In genomic region chr17:59837362-59838195, GRCh38 we compare ENCODE assay signal across 8 cellular contexts. TPM values are rescaled to one million over a fixed set of nuclear protein-coding genes. Genes with fewer than 3 reads are reported as not detected.
DNase-seq lines count a peak whose midpoint lies in the region; ATAC-seq, FAIRE-seq and TF ChIP-seq lines count a peak whose summit lies in the region.

No MANE protein-coding gene starts in this region.

- peaks cover 58% of the 10 kb centered on the region for H3K36me3 Mint-ChIP-seq in T-helper 2 cell treated with Interferon-gamma antibody and Interleukin-4, amounts not matched to agents 5 μg/mL and 100 μg/mL, for 36 hours (ENCODE audit: low read depth)

- H2AFZ ChIP-seq in keratinocyte (ENCODE audit: control insufficient read depth, low read length) = no peak overlapping the region

- peaks cover 3 to 25% of the 10 kb centered on the region in 2 experiments for H3K36me3 ChIP-seq in keratinocyte (ENCODE audit: control insufficient read depth in 2 of 2, extremely low read depth in 1 of 2, insufficient read depth in 2 of 2, low read length in 2 of 2)

- peak; percentile 100 for DNase-seq in A172 (ENCODE audit: low spot score)
- no peak for DNase-seq in GM12891 (ENCODE audit: insufficient read length, low spot score)
- DNase-seq in NB4 (ENCODE audit: low read depth) = peak; percentile 98
- peak; percentile 83 for DNase-seq in T-helper 2 cell treated with Interferon-gamma antibody and Interleukin-4, amounts not matched to agents 5 μg/mL and 100 μg/mL, for 36 hours (ENCODE audit: low spot score)
- DNase-seq in cerebellar cortex (ENCODE audit: low spot score) = peak; percentile 95
- DNase-seq in keratinocyte (ENCODE audit: low read depth, low spot score) = peak; percentile 98
- DNase-seq in stimulated activated CD4-positive, alpha-beta T cell treated with anti-CD3 and anti-CD28 coated beads, Interleukin-4, amount 100 ng/mL, for 24 hours = peak; percentile 81

- peak; percentile 100 for TF ChIP-seq POLR2A in GM12891 (IDR thresholded peaks at IDR 0.05; ENCODE audit: low read depth, low read length)
- TF ChIP-seq POLR2A in NB4 (IDR thresholded peaks at IDR 0.05; ENCODE audit: extremely low read depth, insufficient read length) = peak; percentile 94

- peak; percentile 84 for ATAC-seq in HG02642 (IDR thresholded peaks at IDR 0.05; ENCODE audit: poor library complexity, unreplicated experiment)

- H3K27ac Mint-ChIP-seq in T-helper 2 cell treated with Interferon-gamma antibody and Interleukin-4, amounts not matched to agents 5 μg/mL and 100 μg/mL, for 36 hours = peak overlapping the region; percentile 99

- H3K4me3 ChIP-seq in NB4 (ENCODE audit: low read depth, low read length) (peak overlapping the region; percentile 94), keratinocyte (ENCODE audit: control insufficient read depth in 2 of 3, extremely low read depth in 1 of 3, insufficient read depth in 2 of 3, low read depth in 1 of 3, low read length in 3 of 3) (peak overlapping the region; percentile 53 to 98 (median 82))

- H3K9me1 ChIP-seq in keratinocyte (ENCODE audit: control insufficient read depth, extremely low read depth, insufficient read depth, low read length) = no peaks in the 10 kb centered on the region

- H3K9me3 Mint-ChIP-seq in T-helper 2 cell treated with Interferon-gamma antibody and Interleukin-4, amounts not matched to agents 5 μg/mL and 100 μg/mL, for 36 hours = no peaks in the 10 kb centered on the region

- H3K4me2 ChIP-seq in keratinocyte (ENCODE audit: control insufficient read depth, extremely low read depth, insufficient read depth, low read depth, low read length) = peak overlapping the region; percentile 85

- peaks cover 13% of the 10 kb centered on the region for H3K4me1 ChIP-seq in keratinocyte (ENCODE audit: control insufficient read depth, extremely low read depth, insufficient read depth, low read length)

- H3K27me3 Mint-ChIP-seq in T-helper 2 cell treated with Interferon-gamma antibody and Interleukin-4, amounts not matched to agents 5 μg/mL and 100 μg/mL, for 36 hours (ENCODE audit: low read depth) = peaks cover 7% of the 10 kb centered on the region

- H3K9ac ChIP-seq in keratinocyte (ENCODE audit: control insufficient read depth, extremely low read depth, insufficient read depth, low read length) = peak overlapping the region; percentile 98

- peak overlapping the region; percentile 99 for H3K4me3 Mint-ChIP-seq in T-helper 2 cell treated with Interferon-gamma antibody and Interleukin-4, amounts not matched to agents 5 μg/mL and 100 μg/mL, for 36 hours

- peaks cover 34% of the 10 kb centered on the region for H3K79me2 ChIP-seq in keratinocyte (ENCODE audit: control insufficient read depth, insufficient read depth, low read length)

- H3K27me3 ChIP-seq in keratinocyte (ENCODE audit: control insufficient read depth, extremely low read depth, insufficient read depth, low read length) = no peaks in the 10 kb centered on the region

- peaks cover 15% of the 10 kb centered on the region for H4K20me1 ChIP-seq in keratinocyte (ENCODE audit: control insufficient read depth, extremely low read depth, insufficient read depth, low read length)

- dilution Hi-C loops in keratinocyte (cut with MboI; ENCODE audit: extremely low pct_ligation_motif_present, low sequenced_read_pairs) = no loop called here

- TF ChIP-seq CTCF in NB4 (IDR thresholded peaks at IDR 0.05; ENCODE audit: low read depth, low read length) (no peak), keratinocyte (optimal IDR thresholded peaks at IDR 0.05 in 1 of 3, IDR thresholded peaks at IDR 0.05 in 1 of 3, conservative IDR thresholded peaks at IDR 0.05 in 1 of 3; ENCODE audit: extremely low read depth in 1 of 3, insufficient read depth in 2 of 3, low read length in 3 of 3) (no peak)

- H3K27ac ChIP-seq in keratinocyte (ENCODE audit: control insufficient read depth, insufficient read depth, low read length) = peak overlapping the region; percentile 96

- H3K4me1 Mint-ChIP-seq in T-helper 2 cell treated with Interferon-gamma antibody and Interleukin-4, amounts not matched to agents 5 μg/mL and 100 μg/mL, for 36 hours (ENCODE audit: low read depth) = peaks cover 30% of the 10 kb centered on the region

- FAIRE-seq in GM12891 (lab: Jason Lieb, UNC) (no peak), keratinocyte (lab: Jason Lieb, UNC) (no peak)

- no peaks in the 10 kb centered on the region for H3K9me3 ChIP-seq in keratinocyte (ENCODE audit: control insufficient read depth, low read depth, low read length)

TF ChIP-seq in GM12891, 5 proteins besides CTCF, POLR2A, EP300 and RAD21:
- TF ChIP-seq SPI1 (IDR thresholded peaks at IDR 0.05; ENCODE audit: low read depth, low read length) (no peak; the same call in 1 of the 2 replicates), POLR2AphosphoS5 (IDR thresholded peaks at IDR 0.05; ENCODE audit: low read depth, low read length) (peak; percentile 99), PAX5 (IDR thresholded peaks at IDR 0.05; ENCODE audit: insufficient read depth, low read length, severe bottlenecking) (no peak), TAF1 (IDR thresholded peaks at IDR 0.05; ENCODE audit: low read depth, low read length) (peak; percentile 97), POU2F2 (IDR thresholded peaks at IDR 0.05; ENCODE audit: low read depth, low read length) (peak; percentile 79)

RNA-seq across cellular contexts. Expression of gene TUBD1, which starts 55.2 kb away (rescaled TPM):
- 9.9 and 19.2 TPM in 2 replicates for total RNA-seq in A172 (2014; rRNA removed; shearing (Covaris generic))
- 2.2 TPM for polyA plus RNA-seq in GM12891 (2012; ENCODE audit: low read depth, missing spikeins)
- polyA plus RNA-seq in keratinocyte = 5.5 to 7.6 TPM (median 5.9 TPM) in 3 replicates
- polyA plus RNA-seq in keratinocyte (2011; ENCODE audit: low read depth) = 9.3 TPM
- 2.8 and 4.9 TPM in 2 replicates for polyA plus RNA-seq in keratinocyte (2011; cell fraction: cytosol; rRNA removed)
- polyA plus RNA-seq in keratinocyte (2011; cell fraction: nucleus; rRNA removed) = 6.8 and 7.0 TPM in 2 replicates
- 4.0 and 6.2 TPM in 2 replicates for polyA plus RNA-seq in keratinocyte (2012; ENCODE audit: low replicate concordance)
- polyA minus RNA-seq in keratinocyte = 1.8 to 9.1 TPM (median 4.0 TPM) in 3 replicates
- polyA minus RNA-seq in keratinocyte (2011; cell fraction: cytosol; rRNA and poly(A)+ RNA removed) = 7.3 TPM
- 3.3 and 11.1 TPM in 2 replicates for polyA minus RNA-seq in keratinocyte (2011; cell fraction: nucleus; rRNA and poly(A)+ RNA removed)

RNA-seq across cellular contexts. Expression of gene RPS6KB1, which starts 55.3 kb away (rescaled TPM):
- total RNA-seq in A172 (2014; rRNA removed; shearing (Covaris generic)) = 29.1 and 32.7 TPM in 2 replicates
- 10.6 TPM for polyA plus RNA-seq in GM12891 (2012; ENCODE audit: low read depth, missing spikeins)
- 13.4 to 19.7 TPM (median 14.2 TPM) in 3 replicates for polyA plus RNA-seq in keratinocyte
- 24.1 TPM for polyA plus RNA-seq in keratinocyte (2011; ENCODE audit: low read depth)
- 9.6 and 14.9 TPM in 2 replicates for polyA plus RNA-seq in keratinocyte (2011; cell fraction: cytosol; rRNA removed)
- polyA plus RNA-seq in keratinocyte (2011; cell fraction: nucleus; rRNA removed) = 15.8 and 19.6 TPM in 2 replicates
- 12.1 and 17.1 TPM in 2 replicates for polyA plus RNA-seq in keratinocyte (2012; ENCODE audit: low replicate concordance)
- polyA minus RNA-seq in keratinocyte = 5.8 to 21.7 TPM (median 6.7 TPM) in 3 replicates
- 5.9 TPM for polyA minus RNA-seq in keratinocyte (2011; cell fraction: cytosol; rRNA and poly(A)+ RNA removed)
- polyA minus RNA-seq in keratinocyte (2011; cell fraction: nucleus; rRNA and poly(A)+ RNA removed) = 13.9 and 22.0 TPM in 2 replicates
